18 cellular contexts compared by ENCODE assay signal in genomic region chr14:63605041-63605532, GRCh38. TPM values are rescaled to one million over a fixed set of nuclear protein-coding genes. Genes with fewer than 3 reads are reported as not detected.
A peak's percentile ranks its signal among the peaks of the same experiment; 100 is the strongest.
DNase-seq lines count a peak whose midpoint lies in the region; ATAC-seq, FAIRE-seq and TF ChIP-seq lines count a peak whose summit lies in the region.
"Had no signal": no experiment of that assay in that cellular context is flagged by ENCODE, and none has a peak within 500 bp of the region (broad histone marks: within the 10 kb centered on the region; RNA-seq: fewer than 3 reads in every experiment).

No MANE protein-coding gene starts in this region.

- dilution Hi-C loops in mammary epithelial cell (cut with HindIII; ENCODE audit: low sequenced_read_pairs) = no loop called here

- TF ChIP-seq CTCF in mammary epithelial cell (conservative IDR thresholded peaks at IDR 0.05 in 1 of 2, IDR thresholded peaks at IDR 0.05 in 1 of 2; ENCODE audit: extremely low read depth in 1 of 2, insufficient read depth in 1 of 2, low read depth in 1 of 2, low read length in 2 of 2) (no peak), breast epithelium (IDR thresholded peaks at IDR 0.05) (no peak), left lung (IDR thresholded peaks at IDR 0.05) (no peak)

- intact Hi-C loops in mammary epithelial cell (cut with micrococcal nuclease) = no loop called here
- intact Hi-C loops in breast epithelium (cut with DNase I; ENCODE audit: low total_unique reads) = no loop called here
- intact Hi-C loops in left lung (cut with DNase I) = no loop called here

- whole genome bisulfite sequencing in mammary epithelial cell (ENCODE audit: low coverage, missing lambda C conversion rate) = 90% methylated on average over 9 of the region's 10 CpGs

- H3K4me1 ChIP-seq in mammary epithelial cell (ENCODE audit: insufficient read depth, low read length) (no peaks in the 10 kb centered on the region), breast epithelium (no peaks in the 10 kb centered on the region), left lung (no peaks in the 10 kb centered on the region)

- ATAC-seq in left lung = no peak

- no peaks in the 10 kb centered on the region for H3K9me3 ChIP-seq in mammary epithelial cell (replicated peaks; ENCODE audit: insufficient read depth, low read length)
- no peaks in the 10 kb centered on the region for H3K9me3 ChIP-seq in breast epithelium
- no peaks in the 10 kb centered on the region for H3K9me3 ChIP-seq in left lung

- H3K79me2 ChIP-seq in mammary epithelial cell (ENCODE audit: insufficient read depth, low read length) = peaks cover 21% of the 10 kb centered on the region

- H3K9ac ChIP-seq in mammary epithelial cell (ENCODE audit: insufficient read depth, low read length) = no peak overlapping the region
- H3K9ac ChIP-seq: GM23248 had no signal

- H3K36me3 ChIP-seq in mammary epithelial cell (ENCODE audit: insufficient read depth, low read length) (no peaks in the 10 kb centered on the region), breast epithelium (no peaks in the 10 kb centered on the region), left lung (peaks cover 0 to 11% of the 10 kb centered on the region in 2 donors)

- FAIRE-seq in colon (lab: Jason Lieb, UNC) (peak; percentile 5), HTR-8/SVneo (lab: Jason Lieb, UNC) (no peak)
- FAIRE-seq: GM12892 had no signal

- H3K4me2 ChIP-seq in mammary epithelial cell (ENCODE audit: insufficient read depth, low read depth, low read length) = no peak overlapping the region

- no peak overlapping the region for H2AFZ ChIP-seq in mammary epithelial cell (ENCODE audit: low read depth, low read length)
- H2AFZ ChIP-seq: GM23248 had no signal

- no peaks in the 10 kb centered on the region for H4K20me1 ChIP-seq in mammary epithelial cell (ENCODE audit: insufficient read depth, low read length)

- no peak for TF ChIP-seq POLR2A in breast epithelium (IDR thresholded peaks at IDR 0.05)

- in situ Hi-C loops in mammary epithelial cell (cut with MboI; ENCODE audit: low sequenced_read_pairs in 2 of 2) = no loop called here

- DNase-seq in mammary epithelial cell = peak; percentile 37
- no peak for DNase-seq in breast epithelium (ENCODE audit: low spot score in 2 of 2)
- DNase-seq in kidney tubule cell (ENCODE audit: low spot score) = peak; percentile 25
- DNase-seq in COLO829 (ENCODE audit: low spot score) = no peak
- no peak for DNase-seq in HTR-8/SVneo (ENCODE audit: insufficient read length, low spot score)
- no peak for DNase-seq in left lung
- DNase-seq in NCI-H1694 (lab: John Stamatoyannopoulos, UW) = no peak
- DNase-seq: DND-41; GM23248; HFFc6; Karpas-422; NCI-H1417; NCI-H1930; NCI-H69; NK-92 treated with Interleukin-12 subunit alpha and Interleukin-12 subunit beta, amount 100 ng/mL, for 24 hours had no signal

- H3K27ac ChIP-seq in mammary epithelial cell (ENCODE audit: insufficient read depth, low read depth, low read length) = no peak overlapping the region
- H3K27ac ChIP-seq in breast epithelium = no peak overlapping the region
- H3K27ac ChIP-seq in left lung = no peak overlapping the region
- H3K27ac ChIP-seq: GM23248, RWPE1 had no signal

- BruUV-seq in mammary epithelial cell (replicated peaks; lab: Mats Ljungman, UMichigan) = no TSS peak

- CTCF ChIA-PET in mammary epithelial cell (lab: Charles Lee; ENCODE audit: low non-redundant PET) = interaction anchor here (0.7 kb wide), 1 partner anchor 303 kb away, joined by 5 read pairs; no protein-coding TSS in a partner anchor

- H3K4me3 ChIP-seq in mammary epithelial cell (replicated peaks in 1 of 3; ENCODE audit: insufficient read depth in 1 of 3, low read depth in 2 of 3, low read length in 3 of 3) (no peak overlapping the region), breast epithelium (no peak overlapping the region), left lung (no peak overlapping the region)
- H3K4me3 ChIP-seq: GM23248 had no signal

- H3K27me3 ChIP-seq in mammary epithelial cell (ENCODE audit: insufficient read depth, low read length) (no peaks in the 10 kb centered on the region), breast epithelium (no peaks in the 10 kb centered on the region), left lung (no peaks in the 10 kb centered on the region)

RNA-seq across cellular contexts. Expression of gene WDR89, which starts 36.6 kb away (rescaled TPM):
- total RNA-seq in mammary epithelial cell = 10 to 100 TPM; 10.5 to 13.0 TPM
- 5.7 TPM for polyA plus RNA-seq in mammary epithelial cell
- 24.5 TPM for polyA minus RNA-seq in mammary epithelial cell
- total RNA-seq in breast epithelium = 10 to 100 TPM in 1 of 3 donors, 1 to 10 TPM in 2; 5.1 to 12.4 (median 8.5) TPM
- total RNA-seq in left lung = 10 to 100 TPM; 10.9 to 13.4 TPM

Comparison
In these comparisons a context has a peak if more than half of its experiments do, and no peak if none do; other contexts are left out.
1. DNase-seq: peak in mammary epithelial cell (single experiment) and kidney tubule cell (single experiment); none in breast epithelium (0 of 2), COLO829 (single experiment), HTR-8/SVneo (single experiment), left lung (0 of 2) and NCI-H1694 (single experiment).